ENCODE assay signal across 13 cellular contexts in the genomic region with DNA sequence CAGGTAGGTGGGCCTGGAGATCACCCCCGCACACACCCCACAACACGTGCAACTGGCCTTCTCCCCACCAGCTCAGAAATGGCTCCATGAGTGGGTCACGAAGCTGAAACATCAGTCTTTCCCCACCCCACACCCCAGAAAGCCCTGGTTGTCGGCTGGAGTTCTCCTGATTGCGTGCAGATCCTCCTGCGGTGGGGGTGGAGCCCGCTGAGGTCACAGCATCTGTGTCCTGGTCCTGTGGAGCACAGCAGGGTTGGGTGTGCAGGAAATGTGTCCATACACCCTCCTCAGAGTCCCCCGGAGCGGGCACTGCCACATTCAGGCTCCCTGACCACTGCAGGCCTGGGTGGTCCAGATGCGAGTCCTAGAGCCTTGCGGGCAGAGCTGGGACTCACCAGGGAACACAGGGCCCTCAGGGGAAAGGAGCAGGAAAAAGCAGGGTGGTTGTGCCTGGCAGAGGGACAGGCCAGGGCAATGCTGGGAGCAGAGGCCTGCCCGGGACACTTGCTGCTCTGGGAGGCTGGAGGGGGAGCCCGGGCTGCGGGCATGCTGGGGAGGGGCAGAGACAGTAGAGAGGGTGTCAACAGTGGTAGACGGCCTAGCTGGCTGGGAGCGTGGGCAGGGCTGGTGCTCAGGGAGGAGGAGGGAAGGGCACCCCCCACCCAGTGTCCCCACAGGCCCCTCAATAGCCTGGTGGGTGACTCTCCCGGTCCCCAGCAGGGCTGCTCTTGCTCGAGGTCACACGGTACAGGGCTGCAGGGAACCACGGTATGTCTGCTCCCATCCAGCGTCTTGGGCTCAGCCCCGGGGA. TPM values are rescaled to one million over a fixed set of nuclear protein-coding genes. Genes with fewer than 3 reads are reported as not detected.
DNase-seq lines count a peak whose midpoint lies in the region; ATAC-seq and TF ChIP-seq lines count a peak whose summit lies in the region.
"Had no signal": no experiment of that assay in that cellular context is flagged by ENCODE, and none has a peak within 500 bp of the region (broad histone marks: within the 10 kb centered on the region; RNA-seq: fewer than 3 reads in every experiment).

No MANE protein-coding gene starts in this region.

- H3K4me1 Mint-ChIP-seq in HFFc6 (ENCODE audit: low read depth), result peaks cover 35% of the 10 kb centered on the region
- H3K4me1 Mint-ChIP-seq in mesothelial cell of epicardium, result peaks cover 7% of the 10 kb centered on the region
- H3K4me1 Mint-ChIP-seq: T-helper 17 cell had no signal

- peaks cover 10% of the 10 kb centered on the region; the same call in 1 of the 2 replicates for H3K36me3 Mint-ChIP-seq in HFFc6 (ENCODE audit: low read depth)
- peaks cover 4% of the 10 kb centered on the region for H3K36me3 Mint-ChIP-seq in mesothelial cell of epicardium

- H3K36me3 ChIP-seq in liver (ENCODE audit: control insufficient read depth in 4 of 4, insufficient read depth in 3 of 4, low read depth in 1 of 4, low read length in 3 of 4) (peaks cover 0 to 5% (median 3%) of the 10 kb centered on the region in 4 donors), subcutaneous abdominal adipose tissue (ENCODE audit: control insufficient read depth in 5 of 5, insufficient read depth in 5 of 5, low read length in 5 of 5) (peaks cover 0 to 92% (median 68%) of the 10 kb centered on the region in 5 donors)

- H3K4me1 ChIP-seq in liver (ENCODE audit: control insufficient read depth in 4 of 4, insufficient read depth in 4 of 4, low read length in 3 of 4), result peaks cover 55 to 86% (median 68%) of the 10 kb centered on the region in 4 donors
- H3K4me1 ChIP-seq in subcutaneous abdominal adipose tissue (ENCODE audit: control insufficient read depth in 5 of 5, insufficient read depth in 5 of 5, low read length in 5 of 5), result peaks cover 22 to 99% (median 98%) of the 10 kb centered on the region in 5 donors

- no peak overlapping the region for H3K9ac ChIP-seq in liver (ENCODE audit: low read depth in 1 of 2, low read length in 2 of 2)
- H3K9ac ChIP-seq in subcutaneous abdominal adipose tissue (ENCODE audit: low read length in 5 of 5), result peak overlapping the region in 2 of 5 donors; percentile 37 to 66

- no peak for TF ChIP-seq RAD21 in liver (IDR thresholded peaks at IDR 0.05)

- H3K27me3 Mint-ChIP-seq in HFFc6 (ENCODE audit: insufficient read depth) (peaks cover 40% of the 10 kb centered on the region), mesothelial cell of epicardium (ENCODE audit: low read depth) (no peaks in the 10 kb centered on the region)
- H3K27me3 Mint-ChIP-seq: T-helper 17 cell had no signal

- H3K27ac Mint-ChIP-seq in HFFc6 (peak overlapping the region; percentile 80), mesothelial cell of epicardium (no peak overlapping the region)

- no peaks in the 10 kb centered on the region for H3K9me3 ChIP-seq in liver (ENCODE audit: control insufficient read depth in 4 of 4, low read length in 3 of 4)
- no peaks in the 10 kb centered on the region for H3K9me3 ChIP-seq in subcutaneous abdominal adipose tissue (ENCODE audit: control insufficient read depth in 5 of 5, low read length in 5 of 5)

- TF ChIP-seq CTCF in HFFc6 (IDR thresholded peaks at IDR 0.05), result no peak
- TF ChIP-seq CTCF in liver (IDR thresholded peaks at IDR 0.05; ENCODE audit: low read depth, low read length, missing input control), result no peak
- TF ChIP-seq CTCF in mesothelial cell of epicardium (IDR thresholded peaks at IDR 0.05; ENCODE audit: unreplicated experiment), result no peak

- 57% methylated on average over 22 of the region's 22 CpGs for WGBS in liver

- peak overlapping the region; percentile 97 for H3K27ac ChIP-seq in caudate nucleus (ENCODE audit: low read depth, low read length)
- H3K27ac ChIP-seq in liver (ENCODE audit: low read depth in 1 of 2, low read length in 2 of 2), result peak overlapping the region; percentile 70 to 76
- H3K27ac ChIP-seq in subcutaneous abdominal adipose tissue (ENCODE audit: low read depth, low read length), result peak overlapping the region; percentile 86

- H3K9me3 Mint-ChIP-seq in HFFc6 (no peaks in the 10 kb centered on the region; the same call in 1 of the 2 replicates), mesothelial cell of epicardium (no peaks in the 10 kb centered on the region)

- DNase-seq in HFFc6, result peak; percentile 25
- peak in 12 of 61 donors; percentile 25 to 64 (median 44) for DNase-seq in caudate nucleus (lab: John Stamatoyannopoulos, UW)
- DNase-seq in germinal center (ENCODE audit: low spot score), result no peak
- DNase-seq in mesothelial cell of epicardium (ENCODE audit: low spot score in 2 of 2, unreplicated experiment in 2 of 2), result no peak
- DNase-seq in activated CD4-positive, alpha-beta T cell treated with anti-CD3 and anti-CD28 coated beads, Interleukin-2, amount 50 U/mL, for 4 hours, result no peak
- DNase-seq: erythroblast; stimulated activated CD8-positive, alpha-beta memory T cell treated with anti-CD3 and anti-CD28 coated beads, Interleukin-4, amount 100 ng/mL, for 48 hours; T-helper 17 cell had no signal

- peak overlapping the region; percentile 52; the same call in 1 of the 2 replicates for H3K4me3 Mint-ChIP-seq in HFFc6
- H3K4me3 Mint-ChIP-seq in mesothelial cell of epicardium, result no peak overlapping the region
- H3K4me3 Mint-ChIP-seq: T-helper 17 cell had no signal

- H3K4me3 ChIP-seq in liver (ENCODE audit: low read depth in 1 of 3, low read length in 3 of 3) (no peak overlapping the region), subcutaneous abdominal adipose tissue (ENCODE audit: low read depth in 1 of 5, low read length in 5 of 5) (no peak overlapping the region)
- H3K4me3 ChIP-seq: GM12878, smooth muscle cell had no signal

- ATAC-seq in HG02970 (IDR thresholded peaks at IDR 0.05; ENCODE audit: low FRiP score, unreplicated experiment), result no peak
- ATAC-seq: GM12878, T-helper 17 cell had no signal

- H3K27me3 ChIP-seq in liver (ENCODE audit: control insufficient read depth in 4 of 4, insufficient read depth in 4 of 4, low read length in 3 of 4) (no peaks in the 10 kb centered on the region), subcutaneous abdominal adipose tissue (ENCODE audit: control insufficient read depth in 5 of 5, insufficient read depth in 4 of 5, low read length in 5 of 5) (no peaks in the 10 kb centered on the region)

TF ChIP-seq in liver, 16 proteins besides CTCF, POLR2A, EP300 and RAD21 (continues in another document):
- TF ChIP-seq FOXA1 (IDR thresholded peaks at IDR 0.05) (no peak), HNF4A (conservative IDR thresholded peaks at IDR 0.05) (no peak), YY1 (IDR thresholded peaks at IDR 0.05) (no peak), HNF4G (IDR thresholded peaks at IDR 0.05) (no peak), FOXA2 (IDR thresholded peaks at IDR 0.05) (no peak), TAF1 (conservative IDR thresholded peaks at IDR 0.05) (no peak), RXRA (IDR thresholded peaks at IDR 0.05) (no peak), GABPA (IDR thresholded peaks at IDR 0.05 in 1 of 2, conservative IDR thresholded peaks at IDR 0.05 in 1 of 2) (no peak), EGR1 (IDR thresholded peaks at IDR 0.05; ENCODE audit: low read depth in 2 of 2) (no peak)
- TF ChIP-seq, protein P1, sequence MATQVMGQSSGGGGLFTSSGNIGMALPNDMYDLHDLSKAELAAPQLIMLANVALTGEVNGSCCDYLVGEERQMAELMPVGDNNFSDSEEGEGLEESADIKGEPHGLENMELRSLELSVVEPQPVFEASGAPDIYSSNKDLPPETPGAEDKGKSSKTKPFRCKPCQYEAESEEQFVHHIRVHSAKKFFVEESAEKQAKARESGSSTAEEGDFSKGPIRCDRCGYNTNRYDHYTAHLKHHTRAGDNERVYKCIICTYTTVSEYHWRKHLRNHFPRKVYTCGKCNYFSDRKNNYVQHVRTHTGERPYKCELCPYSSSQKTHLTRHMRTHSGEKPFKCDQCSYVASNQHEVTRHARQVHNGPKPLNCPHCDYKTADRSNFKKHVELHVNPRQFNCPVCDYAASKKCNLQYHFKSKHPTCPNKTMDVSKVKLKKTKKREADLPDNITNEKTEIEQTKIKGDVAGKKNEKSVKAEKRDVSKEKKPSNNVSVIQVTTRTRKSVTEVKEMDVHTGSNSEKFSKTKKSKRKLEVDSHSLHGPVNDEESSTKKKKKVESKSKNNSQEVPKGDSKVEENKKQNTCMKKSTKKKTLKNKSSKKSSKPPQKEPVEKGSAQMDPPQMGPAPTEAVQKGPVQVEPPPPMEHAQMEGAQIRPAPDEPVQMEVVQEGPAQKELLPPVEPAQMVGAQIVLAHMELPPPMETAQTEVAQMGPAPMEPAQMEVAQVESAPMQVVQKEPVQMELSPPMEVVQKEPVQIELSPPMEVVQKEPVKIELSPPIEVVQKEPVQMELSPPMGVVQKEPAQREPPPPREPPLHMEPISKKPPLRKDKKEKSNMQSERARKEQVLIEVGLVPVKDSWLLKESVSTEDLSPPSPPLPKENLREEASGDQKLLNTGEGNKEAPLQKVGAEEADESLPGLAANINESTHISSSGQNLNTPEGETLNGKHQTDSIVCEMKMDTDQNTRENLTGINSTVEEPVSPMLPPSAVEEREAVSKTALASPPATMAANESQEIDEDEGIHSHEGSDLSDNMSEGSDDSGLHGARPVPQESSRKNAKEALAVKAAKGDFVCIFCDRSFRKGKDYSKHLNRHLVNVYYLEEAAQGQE (IDR thresholded peaks at IDR 0.05), result no peak
- TF ChIP-seq, protein P2, sequence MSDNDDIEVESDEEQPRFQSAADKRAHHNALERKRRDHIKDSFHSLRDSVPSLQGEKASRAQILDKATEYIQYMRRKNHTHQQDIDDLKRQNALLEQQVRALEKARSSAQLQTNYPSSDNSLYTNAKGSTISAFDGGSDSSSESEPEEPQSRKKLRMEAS (IDR thresholded peaks at IDR 0.05), result no peak
- TF ChIP-seq, protein P3, sequence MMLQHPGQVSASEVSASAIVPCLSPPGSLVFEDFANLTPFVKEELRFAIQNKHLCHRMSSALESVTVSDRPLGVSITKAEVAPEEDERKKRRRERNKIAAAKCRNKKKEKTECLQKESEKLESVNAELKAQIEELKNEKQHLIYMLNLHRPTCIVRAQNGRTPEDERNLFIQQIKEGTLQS (IDR thresholded peaks at IDR 0.05), result no peak

RNA-seq across cellular contexts. Expression of a gene that starts 42.4 kb away (rescaled TPM):
- 10 to 100 TPM; 14.1 to 16.0 (median 15.1) TPM for total RNA-seq in HFFc6 (2021; fragmentation: NEBNext Ultra II Directional; extraction: Animal tissue kit (Norgen Biotek cat#: 25700))
- total RNA-seq in liver, result 10 to 100 TPM; 47.5 to 78.8 TPM
- polyA plus RNA-seq in liver, result 10 to 100 TPM; 31.2 to 35.1 TPM
- 12.0 to 15.1 TPM (median 13.0 TPM) in 3 replicates for total RNA-seq in mesothelial cell of epicardium
